8 cellular contexts compared by ENCODE assay signal in genomic region chr11:65425105-65425970, GRCh38. TPM values are rescaled to one million over a fixed set of nuclear protein-coding genes. Genes with fewer than 3 reads are reported as not detected.
DNase-seq lines count a peak whose midpoint lies in the region; ATAC-seq and TF ChIP-seq lines count a peak whose summit lies in the region.

No MANE protein-coding gene starts in this region.

- H4K20me1 ChIP-seq in Karpas-422 (ENCODE audit: insufficient read depth, low read depth, low read length): peaks cover 28% of the 10 kb centered on the region

- H2BK15ac ChIP-seq in mesendoderm (replicated peaks; ENCODE audit: low read depth): no peak overlapping the region

- peaks cover 43% of the 10 kb centered on the region for H3K79me2 ChIP-seq in Karpas-422 (ENCODE audit: low read length)
- peaks cover 50% of the 10 kb centered on the region for H3K79me2 ChIP-seq in mesendoderm (ENCODE audit: control insufficient read depth, insufficient read depth, low read length)

- peak overlapping the region; percentile 99 for H3K27ac ChIP-seq in C4-2B
- H3K27ac ChIP-seq in Karpas-422 (ENCODE audit: low read length): peak overlapping the region; percentile 97
- peak overlapping the region; percentile 100 for H3K27ac ChIP-seq in colonic mucosa
- H3K27ac ChIP-seq in mesendoderm (ENCODE audit: low read depth, low read length): no peak overlapping the region

- H3K4me3 ChIP-seq in Karpas-422 (ENCODE audit: low read length) (peak overlapping the region; percentile 84), colonic mucosa (peak overlapping the region; percentile 72), mesendoderm (ENCODE audit: low read length) (peak overlapping the region; percentile 12)

- H3K9ac ChIP-seq in Karpas-422 (ENCODE audit: low read length) (peak overlapping the region; percentile 96), colonic mucosa (ENCODE audit: low read depth in 2 of 2, low read length in 2 of 2) (peak overlapping the region; percentile 100), mesendoderm (ENCODE audit: low read length) (peak overlapping the region; percentile 93)

- no peak overlapping the region for H3K18ac ChIP-seq in mesendoderm (ENCODE audit: low read length)

- H3K9me2 ChIP-seq in Karpas-422 (replicated peaks; ENCODE audit: insufficient read depth, low read length): no peaks in the 10 kb centered on the region

- no peak overlapping the region for H4K8ac ChIP-seq in mesendoderm (ENCODE audit: low read depth, low read length)

- H3K9me3 ChIP-seq in Karpas-422 (ENCODE audit: low read length) (no peaks in the 10 kb centered on the region), colonic mucosa (no peaks in the 10 kb centered on the region)

- no peaks in the 10 kb centered on the region for H3K27me3 ChIP-seq in Karpas-422 (ENCODE audit: low read length)
- H3K27me3 ChIP-seq in colonic mucosa: no peaks in the 10 kb centered on the region
- no peaks in the 10 kb centered on the region for H3K27me3 ChIP-seq in mesendoderm (ENCODE audit: insufficient read depth, low read length, poor library complexity)

- no peak overlapping the region for H3K56ac ChIP-seq in mesendoderm (ENCODE audit: low read length)

- H4K5ac ChIP-seq in mesendoderm (ENCODE audit: low read length): no peak overlapping the region

- no peak overlapping the region for H2BK5ac ChIP-seq in mesendoderm (ENCODE audit: low read length)

- H2BK120ac ChIP-seq in mesendoderm (ENCODE audit: low read depth, low read length): no peak overlapping the region

- H3K4me2 ChIP-seq in Karpas-422 (ENCODE audit: low read depth, low read length, poor library complexity, severe bottlenecking) (peak overlapping the region; percentile 78), mesendoderm (ENCODE audit: low read length) (peak overlapping the region; percentile 69)

- H3K4me1 ChIP-seq in Karpas-422 (ENCODE audit: low read length) (peaks cover 91% of the 10 kb centered on the region), colonic mucosa (no peaks in the 10 kb centered on the region), mesendoderm (ENCODE audit: control insufficient read depth, low read depth, low read length) (peaks cover 37% of the 10 kb centered on the region)

- H3K36me3 ChIP-seq in Karpas-422 (ENCODE audit: insufficient read depth, low read length) (no peaks in the 10 kb centered on the region), colonic mucosa (no peaks in the 10 kb centered on the region), mesendoderm (ENCODE audit: control insufficient read depth, insufficient read depth, low read length) (no peaks in the 10 kb centered on the region)

- intact Hi-C loops in colonic mucosa (cut with DNase I): no loop called here

- no peak overlapping the region for H3K23ac ChIP-seq in mesendoderm (ENCODE audit: low read length)

- no peak overlapping the region for H2AK5ac ChIP-seq in mesendoderm (ENCODE audit: low read length)

- TF ChIP-seq CTCF in C4-2B (conservative IDR thresholded peaks at IDR 0.05) (no peak; the same call in 1 of the 2 replicates), colonic mucosa (IDR thresholded peaks at IDR 0.05) (no peak)

- H2AFZ ChIP-seq in Karpas-422 (ENCODE audit: low read length): no peak overlapping the region

- DNase-seq in Karpas-422 (peak; percentile 88), colonic mucosa (peak; percentile 73), mesendoderm (peak; percentile 94), hippocampal formation (lab: John Stamatoyannopoulos, UW) (no peak)
- DNase-seq in activated CD4-positive, alpha-beta T cell treated with anti-CD3 and anti-CD28 coated beads for 1 hour: peak; percentile 74
- DNase-seq in stimulated activated CD8-positive, alpha-beta memory T cell treated with anti-CD3 and anti-CD28 coated beads, Interleukin-7, amount 100 ng/mL, for 24 hours (ENCODE audit: low read depth): peak; percentile 44

- no peak overlapping the region for H3K4ac ChIP-seq in mesendoderm (ENCODE audit: low read depth, low read length)

- ATAC-seq in HG03025 (IDR thresholded peaks at IDR 0.05; ENCODE audit: low FRiP score, unreplicated experiment): no peak

- peaks cover 24% of the 10 kb centered on the region for H3K79me1 ChIP-seq in mesendoderm (ENCODE audit: low read length)

- no CpG with 5 or more reads among the region's 9 CpGs for WGBS in mesendoderm (ENCODE audit: extremely low coverage, insufficient coverage, low lambda C conversion rate)

RNA-seq across cellular contexts. Expression of gene NEAT1, which starts 2.7 kb away (rescaled TPM):
- 36.5 and 74.7 TPM in 2 replicates for total RNA-seq in Karpas-422 (2014; rRNA removed; shearing (Covaris generic); ENCODE audit: low replicate concordance)
- total RNA-seq in colonic mucosa: 100 to 1,000 TPM; 269 to 502 TPM
- 3.7 TPM for polyA plus RNA-seq in mesendoderm (2013, experiment 1 of 2)
- 4.5 TPM for polyA plus RNA-seq in mesendoderm (2013, experiment 2 of 2)

RNA-seq across cellular contexts. Expression of gene FRMD8, which starts 38.9 kb away (rescaled TPM):
- total RNA-seq in Karpas-422 (2014; rRNA removed; shearing (Covaris generic); ENCODE audit: low replicate concordance): 48.5 and 102 TPM in 2 replicates
- 10 to 100 TPM; 30.7 to 43.9 TPM for total RNA-seq in colonic mucosa
- polyA plus RNA-seq in mesendoderm (2013, experiment 1 of 2): 10.9 TPM
- polyA plus RNA-seq in mesendoderm (2013, experiment 2 of 2): 10.4 TPM

RNA-seq across cellular contexts. Expression of gene SLC25A45, which starts 42.9 kb away (rescaled TPM):
- total RNA-seq in Karpas-422 (2014; rRNA removed; shearing (Covaris generic); ENCODE audit: low replicate concordance): 6.7 and 9.7 TPM in 2 replicates
- total RNA-seq in colonic mucosa: 1 to 10 TPM; 4.4 to 6.9 TPM
- 0.95 TPM for polyA plus RNA-seq in mesendoderm (2013, experiment 1 of 2)
- 0.76 TPM for polyA plus RNA-seq in mesendoderm (2013, experiment 2 of 2)

Comparison
In these comparisons a context has a peak if more than half of its experiments do, and no peak if none do; other contexts are left out.
1. DNase-seq: peak in Karpas-422 (single experiment), activated CD4-positive, alpha-beta T cell treated with anti-CD3 and anti-CD28 coated beads for 1 hour (single experiment), colonic mucosa (single experiment), mesendoderm (single experiment) and stimulated activated CD8-positive, alpha-beta memory T cell treated with anti-CD3 and anti-CD28 coated beads, Interleukin-7, amount 100 ng/mL, for 24 hours (single experiment); none in hippocampal formation (0 of 2).
2. H3K4me3 ChIP-seq: peak in every context shown above with its lines; median percentile 84 in Karpas-422; 72 in colonic mucosa; 12 in mesendoderm.
3. Peak in every context shown above with its lines, with median percentiles within 50 percentile points of each other: H3K9ac ChIP-seq.